19 cellular contexts compared by ENCODE assay signal in the genomic region with DNA sequence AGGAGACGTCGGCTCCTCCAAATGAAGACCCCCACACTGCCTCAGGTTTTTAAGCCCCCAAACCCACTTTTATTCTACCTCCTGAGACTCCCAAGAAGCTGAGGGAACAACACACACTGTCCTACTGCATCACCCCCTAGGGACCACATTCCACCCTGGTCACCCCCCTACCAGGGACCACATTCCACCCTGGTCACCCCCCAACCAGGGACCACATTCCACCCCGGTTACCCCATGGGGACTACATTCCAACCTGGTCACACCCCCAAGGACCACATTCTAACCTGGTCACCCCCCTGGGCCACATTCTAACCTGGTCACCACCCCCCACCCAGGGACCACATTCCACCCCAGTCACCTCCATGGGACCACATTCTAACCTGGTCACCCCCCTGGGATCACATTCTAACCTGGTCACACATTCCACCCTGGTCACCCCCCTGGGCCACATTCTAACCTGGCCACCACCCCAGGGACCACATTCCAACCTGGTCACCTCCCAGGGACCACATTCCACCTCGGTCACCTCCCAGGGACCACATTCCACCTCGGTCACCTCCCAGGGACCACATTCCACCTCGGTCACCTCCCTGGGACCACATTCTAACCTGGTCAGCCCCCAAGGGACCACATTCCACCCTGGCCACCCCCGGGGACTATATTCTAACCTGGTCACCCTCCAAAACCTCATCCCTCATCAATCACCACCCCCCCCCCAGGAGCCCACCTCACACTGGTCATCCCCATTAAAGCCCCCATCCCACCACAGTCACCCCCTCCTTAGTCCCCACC.
DNase-seq lines count a peak whose midpoint lies in the region; ATAC-seq and TF ChIP-seq lines count a peak whose summit lies in the region.
"Had no signal": no experiment of that assay in that cellular context is flagged by ENCODE, and none has a peak within 500 bp of the region (broad histone marks: within the 10 kb centered on the region; RNA-seq: fewer than 3 reads in every experiment).

No MANE protein-coding gene starts in this region.

- intact Hi-C loops in HCT116 (cut with micrococcal nuclease) (no loop called here), aorta (cut with DNase I) (no loop called here)

- no peak overlapping the region for H3K4me3 Mint-ChIP-seq in activated CD4-positive, alpha-beta memory T cell treated with anti-CD3 and anti-CD28 coated beads, Interleukin-2, amount 10 ng/mL, durations not matched to agents 7 days and 5 days
- H3K4me3 Mint-ChIP-seq: CD4-positive, alpha-beta T cell; T-helper 17 cell had no signal

- no TSS peak for BruUV-seq in HCT116 (replicated peaks; lab: Mats Ljungman, UMichigan)

- H3K27ac ChIP-seq in HCT116 (ENCODE audit: low read depth, low read length) (no peak overlapping the region), aorta (ENCODE audit: low read depth in 1 of 2, low read length in 2 of 2) (no peak overlapping the region)

- H4K20me1 ChIP-seq in HCT116 (ENCODE audit: insufficient read depth): no peaks in the 10 kb centered on the region

- no peaks in the 10 kb centered on the region for H3K27me3 ChIP-seq in HCT116 (ENCODE audit: insufficient read depth, low read length)
- no peaks in the 10 kb centered on the region for H3K27me3 ChIP-seq in aorta (ENCODE audit: control insufficient read depth in 1 of 2, insufficient read depth in 2 of 2, low read length in 1 of 2)

- H3K36me3 ChIP-seq in HCT116 (ENCODE audit: control insufficient read depth in 1 of 2, insufficient read depth in 2 of 2, low read length in 2 of 2) (no peaks in the 10 kb centered on the region), aorta (ENCODE audit: control insufficient read depth in 1 of 2, insufficient read depth in 2 of 2, low read length in 1 of 2) (no peaks in the 10 kb centered on the region)

- H3K9me2 ChIP-seq in HCT116 (ENCODE audit: insufficient read depth): no peaks in the 10 kb centered on the region

- no peak for TF ChIP-seq RAD21 in HCT116 (IDR thresholded peaks at IDR 0.05; ENCODE audit: low read depth)

- no peak overlapping the region for H3K9ac ChIP-seq in HCT116 (ENCODE audit: low read length)

- H2AFZ ChIP-seq in HCT116 (ENCODE audit: low read depth, low read length, poor library complexity, severe bottlenecking): no peak overlapping the region

- POLR2A ChIA-PET in HCT116 (lab: Charles Lee): no interaction called here
- POLR2A ChIA-PET in activated CD4-positive, alpha-beta memory T cell treated with anti-CD3 and anti-CD28 coated beads, Interleukin-2, amount 10 ng/mL, durations not matched to agents 7 days and 5 days (lab: Charles Lee): no interaction called here

- no peak for TF ChIP-seq POLR2A in HCT116 (IDR thresholded peaks at IDR 0.05; ENCODE audit: borderline replicate concordance, extremely low read depth, insufficient read depth, insufficient read length)

- DNase-seq in HCT116 (ENCODE audit: low read depth, low spot score): no peak
- peak; percentile 67 for DNase-seq in M059J (ENCODE audit: low read depth)
- no peak for DNase-seq in aorta
- no peak for DNase-seq in AG08395 (ENCODE audit: low spot score)
- DNase-seq in SKM-1 treated with dmso at 0.1 percent for 144 hours (lab: John Stamatoyannopoulos, UW; ENCODE audit: unreplicated experiment): no peak
- no peak for DNase-seq in activated CD4-positive, alpha-beta memory T cell treated with anti-CD3 and anti-CD28 coated beads, Interleukin-2, amount 10 ng/mL, durations not matched to agents 7 days and 5 days
- DNase-seq: CD4-positive, alpha-beta T cell; GOT3; Kasumi-1; MM.1S; NCI-H1048; NCI-H1417 treated with DMSO at 0.1 percent for 48 hours; NCI-H1930; NCI-H2227 treated with DMSO at 0.1 percent for 48 hours; NCI-H524 treated with DMSO at 0.1 percent for 48 hours; NCI-H82; Right ventricle myocardium superior; T-helper 17 cell had no signal

- RAD21 ChIA-PET in HCT116 (lab: Charles Lee; ENCODE audit: low non-redundant PET in 1 of 2, low total read pairs in 2 of 2, uncharacterized antibody in 2 of 2, unreplicated experiment in 2 of 2): no interaction called here

- CTCF ChIA-PET in HCT116 (lab: Charles Lee): no interaction called here
- CTCF ChIA-PET in activated CD4-positive, alpha-beta memory T cell treated with anti-CD3 and anti-CD28 coated beads, Interleukin-2, amount 10 ng/mL, durations not matched to agents 7 days and 5 days (lab: Charles Lee): no interaction called here

- no peaks in the 10 kb centered on the region for H3K79me2 ChIP-seq in HCT116 (ENCODE audit: insufficient read depth, low read length)

- H3K27ac Mint-ChIP-seq in activated CD4-positive, alpha-beta memory T cell treated with anti-CD3 and anti-CD28 coated beads, Interleukin-2, amount 10 ng/mL, durations not matched to agents 7 days and 5 days: no peak overlapping the region
- H3K27ac Mint-ChIP-seq: CD4-positive, alpha-beta T cell; T-helper 17 cell had no signal

- no peaks in the 10 kb centered on the region for H3K4me1 Mint-ChIP-seq in activated CD4-positive, alpha-beta memory T cell treated with anti-CD3 and anti-CD28 coated beads, Interleukin-2, amount 10 ng/mL, durations not matched to agents 7 days and 5 days

- H3K36me3 Mint-ChIP-seq in activated CD4-positive, alpha-beta memory T cell treated with anti-CD3 and anti-CD28 coated beads, Interleukin-2, amount 10 ng/mL, durations not matched to agents 7 days and 5 days (ENCODE audit: low read depth): no peaks in the 10 kb centered on the region

- no peaks in the 10 kb centered on the region for H3K27me3 Mint-ChIP-seq in activated CD4-positive, alpha-beta memory T cell treated with anti-CD3 and anti-CD28 coated beads, Interleukin-2, amount 10 ng/mL, durations not matched to agents 7 days and 5 days
- H3K27me3 Mint-ChIP-seq: CD4-positive, alpha-beta T cell; T-helper 17 cell had no signal

- no peak overlapping the region for H3K4me3 ChIP-seq in HCT116 (replicated peaks in 1 of 2; ENCODE audit: low read depth in 1 of 2, low read length in 2 of 2)
- H3K4me3 ChIP-seq in aorta (ENCODE audit: low read length in 2 of 2): no peak overlapping the region

- ATAC-seq in HCT116 (peak; percentile 17; the same call in 1 of the 2 replicates), esophagus mucosa (peak; percentile 17), aorta (ENCODE audit: low FRiP score) (peak; percentile 24)
- ATAC-seq: T-helper 17 cell had no signal

- no peak for TF ChIP-seq CTCF in HCT116 (IDR thresholded peaks at IDR 0.05 in 2 of 3, conservative IDR thresholded peaks at IDR 0.05 in 1 of 3; ENCODE audit: borderline replicate concordance in 1 of 3, insufficient read depth in 1 of 3, low read depth in 2 of 3, low read length in 2 of 3)

- 76 to 77% methylated on average over 7 of the region's 7 CpGs for WGBS in aorta, 2 donors

- H3K4me1 ChIP-seq in HCT116 (ENCODE audit: control insufficient read depth in 1 of 2, insufficient read depth in 2 of 2, low read length in 2 of 2): peaks cover 0 to 17% of the 10 kb centered on the region in 2 experiments; a peak in 1 of 4 replicates
- no peaks in the 10 kb centered on the region for H3K4me1 ChIP-seq in aorta (ENCODE audit: control insufficient read depth in 1 of 2, insufficient read depth in 2 of 2, low read length in 2 of 2)

- peaks cover 13% of the 10 kb centered on the region for H3K9me3 Mint-ChIP-seq in activated CD4-positive, alpha-beta memory T cell treated with anti-CD3 and anti-CD28 coated beads, Interleukin-2, amount 10 ng/mL, durations not matched to agents 7 days and 5 days
- H3K9me3 Mint-ChIP-seq: CD4-positive, alpha-beta T cell had no signal

- H3K9me3 ChIP-seq in HCT116 (ENCODE audit: control insufficient read depth in 1 of 2, insufficient read depth in 1 of 2, low read depth in 1 of 2, low read length in 2 of 2) (peaks cover 0 to 4% of the 10 kb centered on the region in 2 experiments; a peak in 1 of 4 replicates), aorta (ENCODE audit: control insufficient read depth, low read length) (no peaks in the 10 kb centered on the region)

- H3K4me2 ChIP-seq in HCT116 (ENCODE audit: low read length): peak overlapping the region; percentile 3; the same call in 1 of the 2 replicates

TF ChIP-seq in HCT116, 20 proteins besides CTCF, POLR2A, EP300 and RAD21 (continues in another document):
- TF ChIP-seq, protein P1, sequence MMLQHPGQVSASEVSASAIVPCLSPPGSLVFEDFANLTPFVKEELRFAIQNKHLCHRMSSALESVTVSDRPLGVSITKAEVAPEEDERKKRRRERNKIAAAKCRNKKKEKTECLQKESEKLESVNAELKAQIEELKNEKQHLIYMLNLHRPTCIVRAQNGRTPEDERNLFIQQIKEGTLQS (IDR thresholded peaks at IDR 0.05): no peak
- TF ChIP-seq ZNF274 (IDR thresholded peaks at IDR 0.05; ENCODE audit: low read depth, low read length) (no peak), FOSL1 (IDR thresholded peaks at IDR 0.05; ENCODE audit: low read depth) (no peak), SRF (IDR thresholded peaks at IDR 0.05; ENCODE audit: low read depth) (no peak), YY1 (IDR thresholded peaks at IDR 0.05; ENCODE audit: extremely low read depth, insufficient replicate concordance, low read depth, low read length) (no peak), SIN3A (IDR thresholded peaks at IDR 0.05; ENCODE audit: low read depth) (no peak), EGR1 (IDR thresholded peaks at IDR 0.05; ENCODE audit: low read depth) (no peak)
- TF ChIP-seq, protein P2, sequence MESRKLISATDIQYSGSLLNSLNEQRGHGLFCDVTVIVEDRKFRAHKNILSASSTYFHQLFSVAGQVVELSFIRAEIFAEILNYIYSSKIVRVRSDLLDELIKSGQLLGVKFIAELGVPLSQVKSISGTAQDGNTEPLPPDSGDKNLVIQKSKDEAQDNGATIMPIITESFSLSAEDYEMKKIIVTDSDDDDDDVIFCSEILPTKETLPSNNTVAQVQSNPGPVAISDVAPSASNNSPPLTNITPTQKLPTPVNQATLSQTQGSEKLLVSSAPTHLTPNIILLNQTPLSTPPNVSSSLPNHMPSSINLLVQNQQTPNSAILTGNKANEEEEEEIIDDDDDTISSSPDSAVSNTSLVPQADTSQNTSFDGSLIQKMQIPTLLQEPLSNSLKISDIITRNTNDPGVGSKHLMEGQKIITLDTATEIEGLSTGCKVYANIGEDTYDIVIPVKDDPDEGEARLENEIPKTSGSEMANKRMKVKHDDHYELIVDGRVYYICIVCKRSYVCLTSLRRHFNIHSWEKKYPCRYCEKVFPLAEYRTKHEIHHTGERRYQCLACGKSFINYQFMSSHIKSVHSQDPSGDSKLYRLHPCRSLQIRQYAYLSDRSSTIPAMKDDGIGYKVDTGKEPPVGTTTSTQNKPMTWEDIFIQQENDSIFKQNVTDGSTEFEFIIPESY (IDR thresholded peaks at IDR 0.05; ENCODE audit: extremely low read depth, insufficient replicate concordance, low read length): no peak
